8 cellular contexts compared by ENCODE assay signal in genomic region chr12:114508529-114509129, GRCh38.
DNase-seq lines count a peak whose midpoint lies in the region; ATAC-seq and TF ChIP-seq lines count a peak whose summit lies in the region.

No MANE protein-coding gene starts in this region.

- POLR2A ChIA-PET in Panc1 (lab: Charles Lee): no interaction called here

- no peak overlapping the region for H3K27ac ChIP-seq in Panc1 (ENCODE audit: low read length)

- peaks cover 32% of the 10 kb centered on the region for H3K27me3 ChIP-seq in Panc1 (ENCODE audit: control insufficient read depth, insufficient read depth, low read length)

- H3K27ac Mint-ChIP-seq in activated T-cell treated with anti-CD3 and anti-CD28 coated beads, Interleukin-2, amount 50 U/mL, for 24 hours: no peak overlapping the region
- no peak overlapping the region for H3K27ac Mint-ChIP-seq in neural crest cell (ENCODE audit: unreplicated experiment)

- peaks cover 2% of the 10 kb centered on the region for H3K4me1 Mint-ChIP-seq in activated T-cell treated with anti-CD3 and anti-CD28 coated beads, Interleukin-2, amount 50 U/mL, for 24 hours (ENCODE audit: low read depth)
- no peaks in the 10 kb centered on the region for H3K4me1 Mint-ChIP-seq in neural crest cell

- in situ Hi-C loops in Panc1 (cut with HindIII; ENCODE audit: low pct_unique_long_range_greater_than_20kb, low sequenced_read_pairs): no loop called here

- TF ChIP-seq CTCF in Panc1 (IDR thresholded peaks at IDR 0.05): peak; percentile 87
- TF ChIP-seq CTCF in fibroblast of mammary gland (conservative IDR thresholded peaks at IDR 0.05; ENCODE audit: control insufficient read depth, insufficient read depth, low read depth, low read length): peak; percentile 76
- peak; percentile 88 for TF ChIP-seq CTCF in neural crest cell (conservative IDR thresholded peaks at IDR 0.05)

- H3K4me1 ChIP-seq in Panc1 (ENCODE audit: control insufficient read depth, insufficient read depth, low read length): no peaks in the 10 kb centered on the region

- H3K4me3 ChIP-seq in Panc1 (ENCODE audit: low read depth in 2 of 2, low read length in 2 of 2) (no peak overlapping the region), fibroblast of mammary gland (ENCODE audit: control insufficient read depth, low read depth, low read length) (no peak overlapping the region)

- H3K4me3 Mint-ChIP-seq in activated T-cell treated with anti-CD3 and anti-CD28 coated beads, Interleukin-2, amount 50 U/mL, for 24 hours: no peak overlapping the region
- no peak overlapping the region for H3K4me3 Mint-ChIP-seq in neural crest cell

- H3K9me3 ChIP-seq in Panc1 (ENCODE audit: control insufficient read depth, insufficient read depth, low read depth, low read length): no peaks in the 10 kb centered on the region

- CTCF ChIA-PET in Panc1 (lab: Charles Lee): interaction anchor here (2.1 kb wide), 1 partner anchor 528 kb away, joined by 20 read pairs; no protein-coding TSS in a partner anchor

- intact Hi-C loops in Panc1 (cut with micrococcal nuclease; ENCODE audit: unreplicated experiment): no loop called here

- H3K36me3 ChIP-seq in Panc1 (ENCODE audit: control insufficient read depth, insufficient read depth, low read length): no peaks in the 10 kb centered on the region

- peak; percentile 71 for DNase-seq in EL
- peak; percentile 45 for DNase-seq in HuH-7.5 (ENCODE audit: low spot score)
- peak; percentile 38 for DNase-seq in Panc1 (ENCODE audit: low read depth, low spot score)
- DNase-seq in activated T-cell treated with anti-CD3 and anti-CD28 coated beads, Interleukin-2, amount 50 U/mL, for 24 hours: peak; percentile 63
- peak; percentile 78 for DNase-seq in fibroblast of mammary gland (ENCODE audit: low read depth)
- peak; percentile 75 for DNase-seq in neural crest cell (ENCODE audit: low read depth, low spot score)
- peak; percentile 49 for DNase-seq in stromal cell of bone marrow (ENCODE audit: low read depth)
- DNase-seq in cerebellar nuclear complex (lab: John Stamatoyannopoulos, UW): no peak

- no TSS peak for BruUV-seq in Panc1 (replicated peaks; lab: Mats Ljungman, UMichigan)

- peaks cover 5% of the 10 kb centered on the region for H3K27me3 Mint-ChIP-seq in activated T-cell treated with anti-CD3 and anti-CD28 coated beads, Interleukin-2, amount 50 U/mL, for 24 hours
- peaks cover 81% of the 10 kb centered on the region for H3K27me3 Mint-ChIP-seq in neural crest cell (ENCODE audit: low read depth)

- no peaks in the 10 kb centered on the region for H3K9me3 Mint-ChIP-seq in activated T-cell treated with anti-CD3 and anti-CD28 coated beads, Interleukin-2, amount 50 U/mL, for 24 hours
- no peaks in the 10 kb centered on the region for H3K9me3 Mint-ChIP-seq in neural crest cell

- peak; percentile 87 for ATAC-seq in Panc1

- H3K36me3 Mint-ChIP-seq in activated T-cell treated with anti-CD3 and anti-CD28 coated beads, Interleukin-2, amount 50 U/mL, for 24 hours (ENCODE audit: low read depth): no peaks in the 10 kb centered on the region
- no peaks in the 10 kb centered on the region for H3K36me3 Mint-ChIP-seq in neural crest cell (ENCODE audit: low read depth)

Comparison
In these comparisons a context has a peak if more than half of its experiments do, and no peak if none do; other contexts are left out.
1. DNase-seq: peak in EL (single experiment), HuH-7.5 (single experiment), Panc1 (single experiment), activated T-cell treated with anti-CD3 and anti-CD28 coated beads, Interleukin-2, amount 50 U/mL, for 24 hours (single experiment), fibroblast of mammary gland (single experiment), neural crest cell (single experiment) and stromal cell of bone marrow (single experiment); none in cerebellar nuclear complex (0 of 2).
2. Peak in every context shown above with its lines, with median percentiles within 50 percentile points of each other: CTCF ChIP-seq.